Comparison of ENCODE assay signal across 14 cellular contexts in the genomic region with DNA sequence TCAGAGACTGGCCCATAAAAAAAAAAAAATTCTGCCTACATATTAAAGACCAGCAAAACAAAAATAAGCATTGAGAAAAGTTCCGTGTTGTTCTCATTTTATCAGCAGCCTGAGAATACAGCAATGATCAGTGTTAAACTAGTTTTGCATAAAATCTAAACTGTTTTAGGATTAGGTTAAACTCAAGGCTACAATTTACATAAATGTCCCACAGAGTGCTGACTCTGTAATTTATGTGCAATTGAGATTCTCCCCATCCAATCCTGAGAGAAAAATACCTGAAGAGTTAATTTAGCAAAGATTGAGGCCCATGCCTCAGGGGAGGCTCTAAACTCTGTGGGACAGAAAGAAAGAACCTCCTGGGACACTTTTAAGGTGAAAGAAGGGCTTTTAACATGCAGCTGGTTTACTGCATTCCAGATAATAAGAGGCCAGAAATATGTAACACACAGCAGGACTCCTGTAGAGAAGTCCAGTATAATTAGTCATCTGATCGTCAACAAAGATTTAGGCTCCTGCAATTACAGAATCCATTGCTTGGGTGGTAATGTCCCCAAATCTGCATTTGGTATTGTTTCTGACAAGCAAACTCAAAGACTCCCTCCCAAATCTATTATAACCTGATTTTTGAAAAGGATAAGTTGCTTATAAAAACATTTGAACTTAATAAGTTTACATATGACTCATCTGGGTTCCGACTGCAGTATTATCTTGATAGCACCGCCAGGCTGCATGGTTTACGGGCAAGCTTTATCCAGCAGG.
DNase-seq lines count a peak whose midpoint lies in the region; ATAC-seq, FAIRE-seq and TF ChIP-seq lines count a peak whose summit lies in the region.
"Had no signal": no experiment of that assay in that cellular context is flagged by ENCODE, and none has a peak within 500 bp of the region (broad histone marks: within the 10 kb centered on the region; RNA-seq: fewer than 3 reads in every experiment).

No MANE protein-coding gene starts in this region.

- no peak overlapping the region for H3K4me3 ChIP-seq in HAP-1
- no peak overlapping the region for H3K4me3 ChIP-seq in fibroblast of lung (replicated peaks in 1 of 4; ENCODE audit: control extremely low read depth in 1 of 4, insufficient read depth in 1 of 4, low read depth in 3 of 4, low read length in 4 of 4)
- H3K4me3 ChIP-seq in small intestine (ENCODE audit: low read depth in 1 of 2, low read length in 2 of 2), result no peak overlapping the region

- H3K27ac Mint-ChIP-seq in glutamatergic neuron (ENCODE audit: unreplicated experiment), result no peak overlapping the region
- H3K27ac Mint-ChIP-seq: activated T-helper 17 cell treated with anti-CD3 and anti-CD28 coated beads, Interleukin-2, amount 50 U/mL, for 72 hours; IgD-negative memory B cell; type B pancreatic cell had no signal

- no peak for TF ChIP-seq CTCF in fibroblast of lung (conservative IDR thresholded peaks at IDR 0.05 in 1 of 2, IDR thresholded peaks at IDR 0.05 in 1 of 2; ENCODE audit: low read depth in 1 of 2, low read length in 2 of 2)
- no peak for TF ChIP-seq CTCF in glutamatergic neuron (IDR thresholded peaks at IDR 0.05; ENCODE audit: partially characterized antibody, unreplicated experiment)

- H3K4me1 ChIP-seq in HAP-1, result peaks cover 12% of the 10 kb centered on the region
- H3K4me1 ChIP-seq in fibroblast of lung (ENCODE audit: control insufficient read depth, extremely low read depth, insufficient read depth, low read length), result no peaks in the 10 kb centered on the region
- no peaks in the 10 kb centered on the region for H3K4me1 ChIP-seq in small intestine (ENCODE audit: control insufficient read depth in 2 of 2, insufficient read depth in 1 of 2, low read depth in 1 of 2, low read length in 1 of 2)

- FAIRE-seq in small intestine (lab: Jason Lieb, UNC), result no peak

- H3K9me3 ChIP-seq in HAP-1 (no peaks in the 10 kb centered on the region), fibroblast of lung (ENCODE audit: control insufficient read depth, insufficient read depth, low read depth, low read length) (no peaks in the 10 kb centered on the region), small intestine (ENCODE audit: control insufficient read depth, low read depth) (no peaks in the 10 kb centered on the region)

- no peaks in the 10 kb centered on the region for H3K27me3 Mint-ChIP-seq in glutamatergic neuron (ENCODE audit: unreplicated experiment)
- H3K27me3 Mint-ChIP-seq: activated T-helper 17 cell treated with anti-CD3 and anti-CD28 coated beads, Interleukin-2, amount 50 U/mL, for 72 hours; type B pancreatic cell had no signal

- H3K9me3 Mint-ChIP-seq in glutamatergic neuron (ENCODE audit: unreplicated experiment), result peaks cover 2% of the 10 kb centered on the region
- H3K9me3 Mint-ChIP-seq: activated T-helper 17 cell treated with anti-CD3 and anti-CD28 coated beads, Interleukin-2, amount 50 U/mL, for 72 hours; type B pancreatic cell had no signal

- no peak overlapping the region for H3K4me3 Mint-ChIP-seq in glutamatergic neuron (ENCODE audit: unreplicated experiment)
- H3K4me3 Mint-ChIP-seq: activated T-helper 17 cell treated with anti-CD3 and anti-CD28 coated beads, Interleukin-2, amount 50 U/mL, for 72 hours; IgD-negative memory B cell; type B pancreatic cell had no signal

- H3K27me3 ChIP-seq in HAP-1 (ENCODE audit: low read depth) (no peaks in the 10 kb centered on the region), fibroblast of lung (ENCODE audit: control insufficient read depth, insufficient read depth, low read length) (no peaks in the 10 kb centered on the region), small intestine (ENCODE audit: control insufficient read depth in 2 of 2, insufficient read depth in 2 of 2, low read length in 2 of 2) (no peaks in the 10 kb centered on the region)

- H3K4me1 Mint-ChIP-seq in glutamatergic neuron (ENCODE audit: low read depth, unreplicated experiment), result peaks cover 7% of the 10 kb centered on the region

- DNase-seq in HAP-1 (ENCODE audit: low spot score in 2 of 2) (peak; percentile 60 to 86), NCI-H748 treated with DMSO at 0.1 percent for 48 hours (lab: John Stamatoyannopoulos, UW) (peak; percentile 26), fibroblast of lung (ENCODE audit: low read depth in 2 of 2) (peak; percentile 43 to 74), small intestine (peak; percentile 19), glutamatergic neuron (no peak)
- DNase-seq: cortex of kidney, DMS153, right cardiac atrium, Right ventricle myocardium superior had no signal

- H4K20me1 ChIP-seq in fibroblast of lung (ENCODE audit: control insufficient read depth, extremely low read depth, insufficient read depth, low read length), result no peaks in the 10 kb centered on the region

- no peaks in the 10 kb centered on the region for H3K36me3 ChIP-seq in HAP-1 (replicated peaks)
- H3K36me3 ChIP-seq in fibroblast of lung (ENCODE audit: control insufficient read depth, insufficient read depth, low read length), result no peaks in the 10 kb centered on the region
- no peaks in the 10 kb centered on the region for H3K36me3 ChIP-seq in small intestine (ENCODE audit: control insufficient read depth in 2 of 2, insufficient read depth in 2 of 2, low read length in 2 of 2)

- no peaks in the 10 kb centered on the region for H3K36me3 Mint-ChIP-seq in glutamatergic neuron (ENCODE audit: unreplicated experiment)
- H3K36me3 Mint-ChIP-seq: type B pancreatic cell had no signal

- H3K79me2 ChIP-seq in fibroblast of lung (ENCODE audit: control insufficient read depth, insufficient read depth, low read length), result no peaks in the 10 kb centered on the region

- H3K4me2 ChIP-seq in fibroblast of lung (ENCODE audit: extremely low read depth, insufficient read depth, low read length), result no peak overlapping the region

- no peak overlapping the region for H3K27ac ChIP-seq in fibroblast of lung (ENCODE audit: insufficient read depth, low read length)
- no peak overlapping the region for H3K27ac ChIP-seq in small intestine (ENCODE audit: low read depth in 1 of 2, low read length in 1 of 2)

- WGBS in small intestine, 3 donors, result 26 to 57% (median 44%) methylated on average over 5 of the region's 5 CpGs

- H2AFZ ChIP-seq in fibroblast of lung (ENCODE audit: low read length), result no peak overlapping the region

- no peak overlapping the region for H3K9ac ChIP-seq in fibroblast of lung (ENCODE audit: insufficient read depth, low read length)

- ATAC-seq in HG02588 (IDR thresholded peaks at IDR 0.05; ENCODE audit: unreplicated experiment) (no peak), HG03139 (IDR thresholded peaks at IDR 0.05; ENCODE audit: unreplicated experiment) (no peak)
- ATAC-seq: activated T-helper 17 cell treated with anti-CD3 and anti-CD28 coated beads, Interleukin-2, amount 50 U/mL, for 72 hours had no signal

- in situ Hi-C loops in HAP-1 (cut with MboI; ENCODE audit: low sequenced_read_pairs), result no loop called here
